ENCODE assay signal across 10 cellular contexts in the genomic region with DNA sequence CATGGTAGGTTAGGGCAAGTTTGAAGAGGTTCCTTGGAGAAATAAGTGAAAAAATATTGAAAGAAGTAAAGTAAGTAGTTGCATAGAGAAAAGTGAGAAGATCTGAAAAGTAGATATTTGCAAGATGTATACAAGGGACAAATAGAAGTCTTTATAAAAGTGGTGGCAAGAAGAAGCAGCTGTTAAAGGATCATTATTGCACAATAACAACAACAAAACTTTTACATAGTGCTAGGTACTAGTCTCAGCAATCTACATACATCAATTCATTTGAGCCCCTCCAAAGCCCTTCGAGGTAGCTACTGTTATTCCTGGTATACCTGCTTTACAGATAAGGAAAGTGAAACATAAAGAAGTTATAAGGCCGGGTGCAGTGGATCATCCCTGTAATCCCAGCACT.
"Had no signal": no experiment of that assay in that cellular context is flagged by ENCODE, and none has a peak within 500 bp of the region (broad histone marks: within the 10 kb centered on the region; RNA-seq: fewer than 3 reads in every experiment).

No MANE protein-coding gene starts in this region.

- FAIRE-seq: H54 had no signal

- ATAC-seq: GM23338, HCT116 had no signal

- H3K4me1 ChIP-seq: HAP-1 had no signal

- H3K9me3 ChIP-seq: HAP-1 had no signal

- H3K4me2 ChIP-seq: GM23338 had no signal

- H3K27ac Mint-ChIP-seq: GM23338, H9, HFFc6 had no signal

- H3K27ac ChIP-seq: GM23248 had no signal

- H3K9me3 Mint-ChIP-seq: GM23338, H9, HFFc6 had no signal

- H3K36me3 ChIP-seq: HAP-1 had no signal

- H3K4me3 Mint-ChIP-seq: GM23338, H9, HFFc6 had no signal

- DNase-seq: GM23248, GOT3, H7, H9, HCEC 1CT, HFFc6 had no signal

- H3K4me3 ChIP-seq: GM23248, GM23338, HAP-1 had no signal

- H2AFZ ChIP-seq: GM23248, GM23338 had no signal

- H3K9ac ChIP-seq: GM23248 had no signal
